Comparison of ENCODE assay signal across 15 cellular contexts in genomic region chr11:18063131-18063530, GRCh38.
DNase-seq lines count a peak whose midpoint lies in the region; ATAC-seq lines count a peak whose summit lies in the region.
"Had no signal": no experiment of that assay in that cellular context is flagged by ENCODE, and none has a peak within 500 bp of the region (broad histone marks: within the 10 kb centered on the region; RNA-seq: fewer than 3 reads in every experiment).

No MANE protein-coding gene starts in this region.

- DNase-seq in COLO668 (lab: John Stamatoyannopoulos, UW; ENCODE audit: unreplicated experiment) (peak; percentile 64), DMS53 treated with DMSO at 0.1 percent for 48 hours (lab: John Stamatoyannopoulos, UW; ENCODE audit: unreplicated experiment) (peak; percentile 61), NCI-H69 (lab: John Stamatoyannopoulos, UW) (peak; percentile 84), kidney tubule cell (ENCODE audit: low spot score) (peak; percentile 24), SKM-1 (lab: John Stamatoyannopoulos, UW; ENCODE audit: unreplicated experiment) (no peak)
- DNase-seq in stimulated activated CD4-positive, alpha-beta T cell treated with anti-CD3 and anti-CD28 coated beads, Interleukin-12 subunit alpha, Interleukin-12 subunit beta, amount 100 ng/mL, for 4 hours: no peak
- DNase-seq: activated CD4-positive, alpha-beta T cell treated with anti-CD3 and anti-CD28 coated beads for 1 hour; colonic mucosa; GM23248; heart right ventricle; islet precursor cell; nephron progenitor cell; OCI-M1; T-helper 9 cell had no signal

- no peak for ATAC-seq in GM21423 (IDR thresholded peaks at IDR 0.05; ENCODE audit: unreplicated experiment)
- ATAC-seq: heart right ventricle had no signal

Comparison
In these comparisons a context has a peak if more than half of its experiments do, and no peak if none do; other contexts are left out.
1. DNase-seq: peak in COLO668 (single experiment), DMS53 treated with DMSO at 0.1 percent for 48 hours (single experiment), NCI-H69 (single experiment) and kidney tubule cell (single experiment); none in SKM-1 (single experiment) and stimulated activated CD4-positive, alpha-beta T cell treated with anti-CD3 and anti-CD28 coated beads, Interleukin-12 subunit alpha, Interleukin-12 subunit beta, amount 100 ng/mL, for 4 hours (single experiment).